In genomic region chr11:82900277-82901164, GRCh38 we compare ENCODE assay signal across 8 cellular contexts. TPM values are rescaled to one million over a fixed set of nuclear protein-coding genes. Genes with fewer than 3 reads are reported as not detected.
A peak's percentile ranks its signal among the peaks of the same experiment; 100 is the strongest.
DNase-seq lines count a peak whose midpoint lies in the region; ATAC-seq and TF ChIP-seq lines count a peak whose summit lies in the region.

Gene PRCP (minus strand): TSS chr11:82900430. CDS start chr11:82900402, 28 bp downstream.

- intact Hi-C loops in activated CD8-positive, alpha-beta T cell treated with anti-CD3 and anti-CD28 coated beads for 36 hours (cut with micrococcal nuclease): loop anchor here (2.0 to 5.0 kb wide), 4 partner anchors 33 to 292 kb away; partner anchors contain the start of genes ANKRD42, PCF11 and RAB30
- intact Hi-C loops in lower lobe of right lung (cut with DNase I): loop anchor here (10.0 kb wide), 2 partner anchors 294 to 354 kb away; partner anchors contain the start of gene ANKRD42

- H3K4me3 ChIP-seq in ectodermal cell (ENCODE audit: insufficient read depth, low read depth, low read length) (peak within 1 kb of the TSS; percentile 79), lower lobe of right lung (peak within 1 kb of the TSS; percentile 74)

- H3K4me3 Mint-ChIP-seq in activated CD8-positive, alpha-beta T cell treated with anti-CD3 and anti-CD28 coated beads for 36 hours: peak within 1 kb of the TSS; percentile 79

- H3K27ac ChIP-seq in ectodermal cell (ENCODE audit: insufficient read depth, low read depth, low read length, poor library complexity, severe bottlenecking) (peak within 1 kb of the TSS; percentile 73), lower lobe of right lung (peak within 1 kb of the TSS; percentile 86)

- POLR2A ChIA-PET in activated CD8-positive, alpha-beta T cell treated with anti-CD3 and anti-CD28 coated beads for 36 hours (lab: Charles Lee): interaction anchor here (0.5 to 3.5 kb wide), 25 partner anchors 10 to 386 kb away, joined by 3 to 29 read pairs (median 4); partner anchors contain the start of genes ANKRD42, CCDC90B, PCF11 and RAB30

- H3K27me3 ChIP-seq in ectodermal cell (ENCODE audit: control insufficient read depth, insufficient read depth, low read length, poor library complexity, severe bottlenecking): no peaks in the 10 kb centered on the region
- H3K27me3 ChIP-seq in lower lobe of right lung (ENCODE audit: low read depth): no peaks in the 10 kb centered on the region

- peak; percentile 95 for DNase-seq in CD1c-positive myeloid dendritic cell (ENCODE audit: extremely low spot score)
- peak; percentile 85 for DNase-seq in NCI-H82 treated with DMSO at 0.1 percent for 48 hours (lab: John Stamatoyannopoulos, UW; ENCODE audit: unreplicated experiment)
- DNase-seq in activated CD8-positive, alpha-beta T cell treated with anti-CD3 and anti-CD28 coated beads for 36 hours: peak; percentile 98
- DNase-seq in lower lobe of right lung: peak; percentile 97
- peak; percentile 85 to 95 (median 86) for DNase-seq in stimulated activated CD4-positive, alpha-beta T cell treated with anti-CD3 and anti-CD28 coated beads, TNF-alpha, amount 100 ng/mL, for 24 hours (ENCODE audit: low read depth in 3 of 3)

- H3K9me3 ChIP-seq in ectodermal cell (ENCODE audit: control insufficient read depth, low read length) (no peaks in the 10 kb centered on the region), lower lobe of right lung (no peaks in the 10 kb centered on the region)

- TF ChIP-seq CTCF in activated CD8-positive, alpha-beta T cell treated with anti-CD3 and anti-CD28 coated beads for 36 hours (IDR thresholded peaks at IDR 0.05): no peak
- TF ChIP-seq CTCF in lower lobe of right lung (IDR thresholded peaks at IDR 0.05): no peak

- H3K27ac Mint-ChIP-seq in activated CD8-positive, alpha-beta T cell treated with anti-CD3 and anti-CD28 coated beads for 36 hours: peak within 1 kb of the TSS; percentile 98

- H3K36me3 Mint-ChIP-seq in activated CD8-positive, alpha-beta T cell treated with anti-CD3 and anti-CD28 coated beads for 36 hours (ENCODE audit: low read depth): peaks cover 7% of the 10 kb centered on the region

- H3K36me3 ChIP-seq in ectodermal cell (ENCODE audit: control insufficient read depth, insufficient read depth, low read length) (no peaks in the 10 kb centered on the region), lower lobe of right lung (no peaks in the 10 kb centered on the region)

- H3K9me3 Mint-ChIP-seq in activated CD8-positive, alpha-beta T cell treated with anti-CD3 and anti-CD28 coated beads for 36 hours: no peaks in the 10 kb centered on the region

- no peaks in the 10 kb centered on the region for H3K27me3 Mint-ChIP-seq in activated CD8-positive, alpha-beta T cell treated with anti-CD3 and anti-CD28 coated beads for 36 hours

- ATAC-seq in GM19397 (IDR thresholded peaks at IDR 0.05; ENCODE audit: unreplicated experiment) (peak; percentile 79), HG03571 (IDR thresholded peaks at IDR 0.05; ENCODE audit: unreplicated experiment) (peak; percentile 77), lower lobe of right lung (peak; percentile 97 to 98)
- ATAC-seq in activated CD8-positive, alpha-beta T cell treated with anti-CD3 and anti-CD28 coated beads for 36 hours: peak; percentile 80

- WGBS in ectodermal cell, 2 experiments: 0 to 1% methylated on average over 40 of the region's 40 CpGs

- H3K4me1 ChIP-seq in ectodermal cell (ENCODE audit: control insufficient read depth, insufficient read depth, low read length) (peaks cover 7% of the 10 kb centered on the region), lower lobe of right lung (peaks cover 41% of the 10 kb centered on the region)

- CTCF ChIA-PET in activated CD8-positive, alpha-beta T cell treated with anti-CD3 and anti-CD28 coated beads for 36 hours (lab: Charles Lee): interaction anchor here (1.0 to 6.1 kb wide), 13 partner anchors 9 to 350 kb away, joined by 3 to 67 read pairs (median 5); partner anchors contain the start of genes PCF11 and RAB30

- H3K4me1 Mint-ChIP-seq in activated CD8-positive, alpha-beta T cell treated with anti-CD3 and anti-CD28 coated beads for 36 hours (ENCODE audit: low read depth): peaks cover 56% of the 10 kb centered on the region

RNA-seq across cellular contexts. Expression of gene PRCP, which starts in this region (rescaled TPM):
- total RNA-seq in activated CD8-positive, alpha-beta T cell treated with anti-CD3 and anti-CD28 coated beads for 36 hours: 10 to 100 TPM; 21.8 to 29.9 TPM
- polyA plus RNA-seq in ectodermal cell (2013, experiment 1 of 4): 73.7 TPM
- 68.6 TPM for polyA plus RNA-seq in ectodermal cell (2013, experiment 2 of 4)
- 58.0 TPM for polyA plus RNA-seq in ectodermal cell (2013, experiment 3 of 4)
- 61.9 TPM for polyA plus RNA-seq in ectodermal cell (2013, experiment 4 of 4)
- 67.9 TPM for total RNA-seq in lower lobe of right lung

Comparison
In these comparisons a context has a peak if more than half of its experiments do, and no peak if none do; other contexts are left out.
1. Peak in every context shown above with its lines: DNase-seq, ATAC-seq, H3K4me3 ChIP-seq and H3K27ac ChIP-seq.